32 cellular contexts compared by ENCODE assay signal in the genomic region with DNA sequence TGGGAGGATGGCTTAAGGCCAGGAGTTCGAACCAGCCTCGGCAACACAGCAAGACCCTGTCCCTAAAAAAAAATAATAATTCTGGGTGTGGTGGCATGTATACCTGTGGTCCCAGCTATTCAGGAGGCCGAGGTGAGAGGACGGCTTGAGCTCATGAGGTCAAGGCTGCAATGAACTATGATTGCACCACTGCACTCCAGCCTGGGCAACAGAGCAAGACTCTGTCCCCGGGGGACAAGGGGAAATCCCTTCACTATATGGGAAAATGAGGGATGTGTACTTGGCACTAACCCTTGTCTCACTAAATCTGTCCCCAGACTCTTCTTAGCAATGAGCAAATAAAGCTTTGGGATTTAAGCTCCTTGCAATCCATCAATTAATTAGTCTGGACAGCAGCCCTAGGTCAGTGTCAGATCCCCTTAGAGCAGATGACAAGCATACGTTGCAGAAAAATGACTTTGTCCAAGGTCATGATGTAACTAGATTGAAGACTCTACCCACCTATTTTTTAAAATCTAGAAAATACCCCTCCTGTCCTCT. TPM values are rescaled to one million over a fixed set of nuclear protein-coding genes. Genes with fewer than 3 reads are reported as not detected.
"Had no signal": no experiment of that assay in that cellular context is flagged by ENCODE, and none has a peak within 500 bp of the region (broad histone marks: within the 10 kb centered on the region; RNA-seq: fewer than 3 reads in every experiment).

No MANE protein-coding gene starts in this region.

- H3K4me3 ChIP-seq: heart right ventricle, left ventricle myocardium inferior, mucosa of descending colon, ovary, prostate gland, sigmoid colon, thoracic aorta, uterus had no signal

- FAIRE-seq: small intestine, TTC549 had no signal

- DNase-seq: activated CD4-positive, alpha-beta T cell treated with anti-CD3 and anti-CD28 coated beads for 1 hour; activated naive CD8-positive, alpha-beta T cell treated with anti-CD3 and anti-CD28 coated beads, Interleukin-2, amount 50 U/mL, for 24 hours; activated T-cell treated with anti-CD3 and anti-CD28 coated beads, Interleukin-2, amount 50 U/mL, for 48 hours; amygdala; central memory CD4-positive, alpha-beta T cell; endodermal cell; foreskin keratinocyte; heart right ventricle; left ventricle myocardium inferior; mucosa of descending colon; ovary; retina; sigmoid colon; small intestine; stimulated activated CD4-positive, alpha-beta T cell treated with anti-CD3 and anti-CD28 coated beads, Interleukin-4, amount 100 ng/mL, for 24 hours; T-helper 9 cell; uterus had no signal

- H3K4me3 Mint-ChIP-seq: activated CD4-positive, alpha-beta memory T cell treated with anti-CD3 and anti-CD28 coated beads, Interleukin-2, amount 10 ng/mL, durations not matched to agents 7 days and 5 days; activated CD4-positive, alpha-beta T cell treated with anti-CD3 and anti-CD28 coated beads, Interleukin-2, amount 10 ng/mL, durations not matched to agents 7 days and 5 days; activated naive CD4-positive, alpha-beta T cell treated with anti-CD3 and anti-CD28 coated beads, Interleukin-2, amount 50 U/mL, for 24 hours; activated naive CD8-positive, alpha-beta T cell treated with anti-CD3 and anti-CD28 coated beads, Interleukin-2, amount 50 U/mL, for 24 hours; dendritic cell treated with granulocyte-macrophage colony-stimulating factor and Interleukin-4, amounts not matched to agents 40 ng/mL and 50 ng/mL, for 4 days; endodermal cell; natural killer cell treated with Interleukin-12 subunit alpha and Interleukin-12 subunit beta and Interleukin-15 and Interleukin-18, amount 100 ng/mL, for 72 hours; stimulated activated effector memory CD8-positive, alpha-beta T cell treated with anti-CD3 and anti-CD28 coated beads, Interleukin-12 subunit alpha, Interleukin-12 subunit beta, amount 100 ng/mL, for 72 hours; stimulated activated naive CD8-positive, alpha-beta T cell treated with anti-CD3 and anti-CD28 coated beads, Interleukin-15, Interleukin-2, amounts not matched to agents 100 ng/mL and 50 ng/mL, for 24 hours; type B pancreatic cell had no signal

- H3K4me1 ChIP-seq: prostate gland had no signal

- H3K36me3 ChIP-seq: heart right ventricle, left ventricle myocardium inferior, ovary, prostate gland, sigmoid colon, thoracic aorta, uterus had no signal

- H3K27me3 Mint-ChIP-seq: activated CD4-positive, alpha-beta memory T cell treated with anti-CD3 and anti-CD28 coated beads, Interleukin-2, amount 10 ng/mL, durations not matched to agents 7 days and 5 days; activated CD4-positive, alpha-beta T cell treated with anti-CD3 and anti-CD28 coated beads, Interleukin-2, amount 10 ng/mL, durations not matched to agents 7 days and 5 days; activated naive CD4-positive, alpha-beta T cell treated with anti-CD3 and anti-CD28 coated beads, Interleukin-2, amount 50 U/mL, for 24 hours; activated naive CD8-positive, alpha-beta T cell treated with anti-CD3 and anti-CD28 coated beads, Interleukin-2, amount 50 U/mL, for 24 hours; dendritic cell treated with granulocyte-macrophage colony-stimulating factor and Interleukin-4, amounts not matched to agents 40 ng/mL and 50 ng/mL, for 4 days; natural killer cell treated with Interleukin-12 subunit alpha and Interleukin-12 subunit beta and Interleukin-15 and Interleukin-18, amount 100 ng/mL, for 72 hours; stimulated activated naive CD8-positive, alpha-beta T cell treated with anti-CD3 and anti-CD28 coated beads, Interleukin-15, Interleukin-2, amounts not matched to agents 100 ng/mL and 50 ng/mL, for 24 hours; type B pancreatic cell had no signal

- H3K27ac Mint-ChIP-seq: activated CD4-positive, alpha-beta memory T cell treated with anti-CD3 and anti-CD28 coated beads, Interleukin-2, amount 10 ng/mL, durations not matched to agents 7 days and 5 days; activated CD4-positive, alpha-beta T cell treated with anti-CD3 and anti-CD28 coated beads, Interleukin-2, amount 10 ng/mL, durations not matched to agents 7 days and 5 days; activated naive CD4-positive, alpha-beta T cell treated with anti-CD3 and anti-CD28 coated beads, Interleukin-2, amount 50 U/mL, for 24 hours; activated naive CD8-positive, alpha-beta T cell treated with anti-CD3 and anti-CD28 coated beads, Interleukin-2, amount 50 U/mL, for 24 hours; activated T-helper 2 cell treated with anti-CD3 and anti-CD28 coated beads, Interferon-gamma antibody, Interleukin-2, Interleukin-4, amounts not matched to agents 10 μg/mL and 5 μg/mL and 100 μg/mL, durations not matched to agents 14 hours and 24 hours and 36 hours; dendritic cell treated with granulocyte-macrophage colony-stimulating factor and Interleukin-4, amounts not matched to agents 40 ng/mL and 50 ng/mL, for 4 days; natural killer cell treated with Interleukin-12 subunit alpha and Interleukin-12 subunit beta and Interleukin-15 and Interleukin-18, amount 100 ng/mL, for 72 hours; stimulated activated effector memory CD8-positive, alpha-beta T cell treated with anti-CD3 and anti-CD28 coated beads, Interleukin-12 subunit alpha, Interleukin-12 subunit beta, amount 100 ng/mL, for 72 hours; stimulated activated naive CD8-positive, alpha-beta T cell treated with anti-CD3 and anti-CD28 coated beads, Interleukin-15, Interleukin-2, amounts not matched to agents 100 ng/mL and 50 ng/mL, for 24 hours; type B pancreatic cell had no signal

- H3K27me3 ChIP-seq: foreskin keratinocyte, heart right ventricle, ovary, sigmoid colon, uterus had no signal

- H3K9me3 ChIP-seq: heart right ventricle, left ventricle myocardium inferior, mucosa of descending colon, ovary, prostate gland, sigmoid colon, thoracic aorta, uterus had no signal

- H3K36me3 Mint-ChIP-seq: natural killer cell treated with Interleukin-12 subunit alpha and Interleukin-12 subunit beta and Interleukin-15 and Interleukin-18, amount 100 ng/mL, for 72 hours had no signal

- ATAC-seq: activated naive CD8-positive, alpha-beta T cell treated with anti-CD3 and anti-CD28 coated beads, Interleukin-2, amount 50 U/mL, for 24 hours; esophagus mucosa; foreskin keratinocyte; mucosa of descending colon; natural killer cell treated with Interleukin-12 subunit alpha and Interleukin-12 subunit beta and Interleukin-15 and Interleukin-18, amount 100 ng/mL, for 72 hours had no signal

- H3K9me3 Mint-ChIP-seq: activated CD4-positive, alpha-beta memory T cell treated with anti-CD3 and anti-CD28 coated beads, Interleukin-2, amount 10 ng/mL, durations not matched to agents 7 days and 5 days; activated CD4-positive, alpha-beta T cell treated with anti-CD3 and anti-CD28 coated beads, Interleukin-2, amount 10 ng/mL, durations not matched to agents 7 days and 5 days; activated naive CD4-positive, alpha-beta T cell treated with anti-CD3 and anti-CD28 coated beads, Interleukin-2, amount 50 U/mL, for 24 hours; activated naive CD8-positive, alpha-beta T cell treated with anti-CD3 and anti-CD28 coated beads, Interleukin-2, amount 50 U/mL, for 24 hours; activated T-helper 2 cell treated with anti-CD3 and anti-CD28 coated beads, Interferon-gamma antibody, Interleukin-2, Interleukin-4, amounts not matched to agents 10 μg/mL and 5 μg/mL and 100 μg/mL, durations not matched to agents 14 hours and 24 hours and 36 hours; dendritic cell treated with granulocyte-macrophage colony-stimulating factor and Interleukin-4, amounts not matched to agents 40 ng/mL and 50 ng/mL, for 4 days; natural killer cell treated with Interleukin-12 subunit alpha and Interleukin-12 subunit beta and Interleukin-15 and Interleukin-18, amount 100 ng/mL, for 72 hours; stimulated activated effector memory CD8-positive, alpha-beta T cell treated with anti-CD3 and anti-CD28 coated beads, Interleukin-12 subunit alpha, Interleukin-12 subunit beta, amount 100 ng/mL, for 72 hours; stimulated activated naive CD8-positive, alpha-beta T cell treated with anti-CD3 and anti-CD28 coated beads, Interleukin-15, Interleukin-2, amounts not matched to agents 100 ng/mL and 50 ng/mL, for 24 hours; type B pancreatic cell had no signal

- H3K27ac ChIP-seq: foreskin keratinocyte, heart right ventricle, left ventricle myocardium inferior, ovary, prostate gland, sigmoid colon, thoracic aorta, uterus had no signal

RNA-seq across cellular contexts. Expression of gene PCAT6, which starts 11.9 kb away (rescaled TPM):
- total RNA-seq: lung microvascular endothelial cell, sigmoid colon, subcutaneous adipose tissue, thoracic aorta, uterus had no signal
